In the genomic region with DNA sequence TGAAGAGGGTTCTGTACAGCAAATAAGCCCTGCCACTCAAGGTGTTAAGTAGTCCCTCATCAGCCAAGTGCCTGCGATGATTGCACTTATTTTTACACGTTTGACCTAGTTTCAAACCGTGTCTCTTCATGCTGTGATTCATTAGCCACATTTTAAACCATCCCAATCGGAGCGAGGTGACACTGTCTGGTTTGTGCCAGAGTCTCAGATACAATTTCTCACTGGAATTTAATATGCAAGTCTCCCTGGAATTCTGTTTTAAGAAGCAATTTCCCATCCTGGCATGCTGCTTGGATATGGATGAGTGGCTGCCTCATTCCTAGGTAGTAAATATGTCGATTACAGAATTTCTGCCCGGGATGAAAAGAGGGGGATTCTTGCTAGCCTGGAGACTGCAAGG, we compare ENCODE assay signal across 15 cellular contexts. TPM values are rescaled to one million over a fixed set of nuclear protein-coding genes. Genes with fewer than 3 reads are reported as not detected.
DNase-seq lines count a peak whose midpoint lies in the region; ATAC-seq and TF ChIP-seq lines count a peak whose summit lies in the region.
"Had no signal": no experiment of that assay in that cellular context is flagged by ENCODE, and none has a peak within 500 bp of the region (broad histone marks: within the 10 kb centered on the region; RNA-seq: fewer than 3 reads in every experiment).

No MANE protein-coding gene starts in this region.

- no peak overlapping the region for H2BK120ac ChIP-seq in trophoblast cell (ENCODE audit: insufficient read depth, low read length, poor library complexity)

- H2AK5ac ChIP-seq in trophoblast cell (ENCODE audit: low read length): no peak overlapping the region

- H3K9me3 Mint-ChIP-seq in activated T-cell treated with anti-CD3 and anti-CD28 coated beads, Interleukin-2, amount 50 U/mL, for 4 hours: no peaks in the 10 kb centered on the region

- no peak overlapping the region for H4K91ac ChIP-seq in trophoblast cell (ENCODE audit: low read depth, low read length)

- H3K4me1 ChIP-seq in RWPE2 (ENCODE audit: insufficient read depth, poor library complexity, severe bottlenecking): peaks cover 31% of the 10 kb centered on the region
- peaks cover 0 to 5% of the 10 kb centered on the region in 2 experiments for H3K4me1 ChIP-seq in trophoblast cell (ENCODE audit: control insufficient read depth in 1 of 2, insufficient read depth in 2 of 2, low read length in 2 of 2)
- H3K4me1 ChIP-seq: sigmoid colon had no signal

- no peaks in the 10 kb centered on the region for H3K27me3 Mint-ChIP-seq in activated T-cell treated with anti-CD3 and anti-CD28 coated beads, Interleukin-2, amount 50 U/mL, for 4 hours (ENCODE audit: low read depth)

- peaks cover 22% of the 10 kb centered on the region for H3K36me3 Mint-ChIP-seq in activated T-cell treated with anti-CD3 and anti-CD28 coated beads, Interleukin-2, amount 50 U/mL, for 4 hours (ENCODE audit: insufficient read depth)

- no peak overlapping the region for H3K23ac ChIP-seq in trophoblast cell (ENCODE audit: low read length)

- no peak overlapping the region for H3K4me3 Mint-ChIP-seq in activated T-cell treated with anti-CD3 and anti-CD28 coated beads, Interleukin-2, amount 50 U/mL, for 4 hours

- WGBS in trophoblast cell (ENCODE audit: extremely low coverage, insufficient coverage, insufficient read length): no CpG with 5 or more reads among the region's 7 CpGs

- no peaks in the 10 kb centered on the region for H3K79me2 ChIP-seq in trophoblast cell (ENCODE audit: control insufficient read depth, insufficient read depth, low read length, poor library complexity)

- H3K27me3 ChIP-seq in RWPE2 (ENCODE audit: insufficient read depth, poor library complexity, severe bottlenecking) (no peaks in the 10 kb centered on the region), trophoblast cell (ENCODE audit: insufficient read depth, low read length) (peaks cover 2% of the 10 kb centered on the region)

- H3K4me2 ChIP-seq in trophoblast cell (ENCODE audit: low read length): no peak overlapping the region

- no peak overlapping the region for H2BK12ac ChIP-seq in trophoblast cell (ENCODE audit: low read length)

- no peak overlapping the region for H4K12ac ChIP-seq in trophoblast cell (ENCODE audit: low read depth, low read length)

- no peaks in the 10 kb centered on the region for H3K9me3 ChIP-seq in RWPE2 (ENCODE audit: severe bottlenecking)
- no peaks in the 10 kb centered on the region for H3K9me3 ChIP-seq in trophoblast cell (ENCODE audit: insufficient read depth, low read depth, low read length)
- H3K9me3 ChIP-seq: Caco-2, sigmoid colon, thoracic aorta had no signal

- no peak overlapping the region for H3K14ac ChIP-seq in trophoblast cell (ENCODE audit: low read length)

- H3K18ac ChIP-seq in trophoblast cell (ENCODE audit: low read length): no peak overlapping the region

- no peak overlapping the region for H3K9ac ChIP-seq in trophoblast cell (ENCODE audit: low read length)

- H3K27ac ChIP-seq in RWPE2 (ENCODE audit: poor library complexity, severe bottlenecking) (peak overlapping the region; percentile 95), trophoblast cell (ENCODE audit: low read depth, low read length) (no peak overlapping the region)
- H3K27ac ChIP-seq: cardiac muscle cell, sigmoid colon, thoracic aorta had no signal

- no peak overlapping the region for H4K8ac ChIP-seq in trophoblast cell (ENCODE audit: low read depth, low read length)

- H3K4ac ChIP-seq in trophoblast cell (ENCODE audit: low read depth, low read length): no peak overlapping the region

- no peak overlapping the region for H2AFZ ChIP-seq in trophoblast cell (ENCODE audit: insufficient read depth, low read length, poor library complexity)

- TF ChIP-seq CTCF in RWPE2 (IDR thresholded peaks at IDR 0.05; ENCODE audit: poor library complexity, severe bottlenecking): no peak

- no peaks in the 10 kb centered on the region for H3K36me3 ChIP-seq in RWPE2 (ENCODE audit: low read depth)
- no peaks in the 10 kb centered on the region for H3K36me3 ChIP-seq in trophoblast cell (ENCODE audit: control insufficient read depth in 1 of 2, insufficient read depth in 2 of 2, low read length in 2 of 2)
- H3K36me3 ChIP-seq: cardiac muscle cell, sigmoid colon, thoracic aorta had no signal

- ATAC-seq in RWPE2 (ENCODE audit: low read depth) (no peak), HG02970 (IDR thresholded peaks at IDR 0.05; ENCODE audit: low FRiP score, unreplicated experiment) (no peak), GM21723 (IDR thresholded peaks at IDR 0.05; ENCODE audit: unreplicated experiment) (no peak)
- ATAC-seq in activated T-cell treated with anti-CD3 and anti-CD28 coated beads, Interleukin-2, amount 50 U/mL, for 4 hours: no peak
- ATAC-seq: esophagus mucosa had no signal

- no peaks in the 10 kb centered on the region for H3K79me1 ChIP-seq in trophoblast cell (ENCODE audit: low read length)

- no peak overlapping the region for H2BK5ac ChIP-seq in trophoblast cell (ENCODE audit: low read depth, low read length, poor library complexity)

- peak; percentile 33 for DNase-seq in GM03348 (ENCODE audit: low spot score)
- DNase-seq in RWPE2 (ENCODE audit: low spot score): no peak
- peak; percentile 29 for DNase-seq in fibroblast of peridontal ligament (ENCODE audit: extremely low read depth)
- DNase-seq in renal cortical epithelial cell (ENCODE audit: low read depth): peak; percentile 54
- DNase-seq in trophoblast cell: no peak
- no peak for DNase-seq in activated T-cell treated with anti-CD3 and anti-CD28 coated beads, Interleukin-2, amount 50 U/mL, for 4 hours
- DNase-seq: Caco-2, NCI-H2081, sigmoid colon, T-helper 1 cell had no signal

- no peaks in the 10 kb centered on the region for H3K4me1 Mint-ChIP-seq in activated T-cell treated with anti-CD3 and anti-CD28 coated beads, Interleukin-2, amount 50 U/mL, for 4 hours (ENCODE audit: low read depth)

- H3K4me3 ChIP-seq in RWPE2 (ENCODE audit: severe bottlenecking) (peak overlapping the region; percentile 35), trophoblast cell (ENCODE audit: low read depth, low read length) (no peak overlapping the region)
- H3K4me3 ChIP-seq: sigmoid colon, thoracic aorta had no signal

RNA-seq across cellular contexts. Expression of a gene that starts 1.6 kb away (rescaled TPM):
- 0.52 and 1.5 TPM in 2 replicates for total RNA-seq in renal cortical epithelial cell
- 0.01 and 0.04 TPM in 2 replicates for polyA plus RNA-seq in trophoblast cell (2013)
- total RNA-seq in activated T-cell treated with anti-CD3 and anti-CD28 coated beads, Interleukin-2, amount 50 U/mL, for 4 hours: not detected
- total RNA-seq: Caco-2, esophagus mucosa had no signal

Comparison
In these comparisons a context has a peak if more than half of its experiments do, and no peak if none do; other contexts are left out.
1. DNase-seq: peak in GM03348 (single experiment), fibroblast of peridontal ligament (single experiment) and renal cortical epithelial cell (single experiment); none in RWPE2 (single experiment), trophoblast cell (0 of 2) and activated T-cell treated with anti-CD3 and anti-CD28 coated beads, Interleukin-2, amount 50 U/mL, for 4 hours (single experiment).